In the genomic region with DNA sequence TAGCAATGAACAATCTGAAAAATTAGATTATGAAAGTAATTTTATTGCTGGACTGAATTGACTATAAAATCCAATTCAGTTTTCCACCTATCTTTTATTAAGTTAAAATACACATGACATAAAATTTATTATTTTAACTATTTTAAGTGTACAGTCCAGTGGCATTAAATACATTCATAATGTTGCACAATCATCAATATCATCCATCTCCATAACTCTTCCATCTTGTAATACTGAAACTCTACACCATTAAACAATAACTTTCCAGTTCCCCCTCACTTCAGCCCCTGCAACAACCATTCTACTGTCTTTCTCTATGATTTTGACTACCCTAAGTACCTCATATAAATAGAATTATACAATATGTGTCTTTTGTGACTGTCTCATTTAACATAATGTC, we compare ENCODE assay signal across 33 cellular contexts.
DNase-seq lines count a peak whose midpoint lies in the region; ATAC-seq, FAIRE-seq and TF ChIP-seq lines count a peak whose summit lies in the region.
"Had no signal": no experiment of that assay in that cellular context is flagged by ENCODE, and none has a peak within 500 bp of the region (broad histone marks: within the 10 kb centered on the region; RNA-seq: fewer than 3 reads in every experiment).

No MANE protein-coding gene starts in this region.

- no peaks in the 10 kb centered on the region for H3K36me3 ChIP-seq in HepG2 (replicated peaks in 1 of 2; ENCODE audit: control insufficient read depth in 1 of 2, insufficient read depth in 2 of 2, low read length in 2 of 2)
- H3K36me3 ChIP-seq in right lobe of liver = no peaks in the 10 kb centered on the region
- H3K36me3 ChIP-seq in IMR-90 (ENCODE audit: control insufficient read depth, insufficient read depth, low read length) = no peaks in the 10 kb centered on the region
- H3K36me3 ChIP-seq in K562 (ENCODE audit: control insufficient read depth, insufficient read depth, low read length) = no peaks in the 10 kb centered on the region
- H3K36me3 ChIP-seq: BE2C; BLaER1; BLaER1 treated with 17β-estradiol and CSF1 and Interleukin-3, amounts not matched to agents 10 nM and 100 nM had no signal

- H2BK15ac ChIP-seq in IMR-90 (ENCODE audit: low read depth, low read length) = no peak overlapping the region

- H3K9me1 ChIP-seq in IMR-90 (ENCODE audit: insufficient read depth, low read length) (no peaks in the 10 kb centered on the region), K562 (ENCODE audit: control insufficient read depth, insufficient read depth, low read length) (no peaks in the 10 kb centered on the region)

- H4K8ac ChIP-seq in IMR-90 (ENCODE audit: low read depth in 2 of 2, low read length in 2 of 2) = no peak overlapping the region

- no peak overlapping the region for H2AK9ac ChIP-seq in IMR-90 (replicated peaks; ENCODE audit: low read depth, low read length, poor library complexity)

- DNase-seq in HepG2 (ENCODE audit: low spot score) = no peak
- no peak for DNase-seq in right lobe of liver
- DNase-seq in IMR-90 = no peak
- no peak for DNase-seq in K562 (ENCODE audit: extremely low read depth in 1 of 4, low spot score in 3 of 4)
- DNase-seq in foreskin fibroblast = no peak
- DNase-seq in effector CD4-positive, alpha-beta T cell = no peak
- DNase-seq: 8988T; ACHN; AML-193; BE2C; C1 segment of cervical spinal cord; Caco-2; Calu3; CD4-positive, alpha-beta memory T cell; CD4-positive, alpha-beta T cell; CD4-positive, CD25-positive, alpha-beta regulatory T cell; CD8-positive, alpha-beta memory T cell; CD8-positive, alpha-beta T cell; COR-L47; DMS 273 treated with DMSO at 0.1 percent for 48 hours; DMS153; DMS53; DMS79; DMS79 treated with DMSO at 0.1 percent for 48 hours; DND-41; EL had no signal

- ATAC-seq in HepG2 (no peak), right lobe of liver (no peak), IMR-90 (ENCODE audit: low read depth) (no peak), K562 (no peak)
- ATAC-seq: A549; CD8-positive, alpha-beta T cell had no signal

- in situ Hi-C loops in HepG2 (cut with HindIII; ENCODE audit: extremely low pct_ligation_motif_present, low pct_unique_long_range_greater_than_20kb) = no loop called here
- in situ Hi-C loops in IMR-90 (cut with MboI; ENCODE audit: low sequenced_read_pairs) = no loop called here
- in situ Hi-C loops in K562 (cut with MboI) = no loop called here

- CTCF ChIA-PET in HepG2 (lab: Yijun Ruan, JAX; ENCODE audit: low intra/inter-chr PET ratio, low total read pairs) (no interaction called here), IMR-90 (lab: Yijun Ruan, JAX) (no interaction called here), K562 (lab: Yijun Ruan, JAX; ENCODE audit: low intra/inter-chr PET ratio) (no interaction called here)

- H3K4me2 ChIP-seq in HepG2 (ENCODE audit: low read depth, low read length) (no peak overlapping the region), IMR-90 (ENCODE audit: low read depth, low read length) (no peak overlapping the region), K562 (ENCODE audit: insufficient read depth, low read length) (no peak overlapping the region)
- H3K4me2 ChIP-seq: A549; BLaER1; BLaER1 treated with 17β-estradiol and CSF1 and Interleukin-3, amounts not matched to agents 10 nM and 100 nM had no signal

- no peak overlapping the region for H3K14ac ChIP-seq in IMR-90 (replicated peaks; ENCODE audit: low read depth, low read length)

- H3K4ac ChIP-seq in IMR-90 (ENCODE audit: low read depth, low read length) = no peak overlapping the region

- intact Hi-C loops in HepG2 (cut with micrococcal nuclease; ENCODE audit: unreplicated experiment) (no loop called here), right lobe of liver (cut with DNase I) (no loop called here), IMR-90 (cut with micrococcal nuclease) (no loop called here), K562 (cut with micrococcal nuclease) (no loop called here)

- dilution Hi-C loops in IMR-90 (cut with HindIII; ENCODE audit: low sequenced_read_pairs, unreplicated experiment) = no loop called here

- H3K27ac ChIP-seq in HepG2 (ENCODE audit: extremely low read length, insufficient read depth, low read length) (no peak overlapping the region), right lobe of liver (no peak overlapping the region), IMR-90 (ENCODE audit: insufficient read depth, low read length) (no peak overlapping the region), K562 (ENCODE audit: extremely low read depth, low read depth, low read length) (no peak overlapping the region)
- H3K27ac ChIP-seq: 22Rv1; A549; BLaER1; BLaER1 treated with 17β-estradiol and CSF1 and Interleukin-3, amounts not matched to agents 10 nM and 100 nM; C4-2B had no signal

- no TSS peak for BruUV-seq in HepG2 (replicated peaks; lab: Mats Ljungman, UMichigan)
- BruUV-seq in IMR-90 (replicated peaks; lab: Mats Ljungman, UMichigan) = no TSS peak
- no TSS peak for BruUV-seq in K562 (replicated peaks; lab: Mats Ljungman, UMichigan)

- H2AK5ac ChIP-seq in IMR-90 (ENCODE audit: low read depth, low read length) = no peak overlapping the region

- no peaks in the 10 kb centered on the region for H3K79me1 ChIP-seq in IMR-90 (ENCODE audit: low read depth in 1 of 2, low read length in 2 of 2)

- no peak for TF ChIP-seq RAD21 in HepG2 (CRISPR knock-in tag; IDR thresholded peaks at IDR 0.05)
- no peak for TF ChIP-seq RAD21 in IMR-90 (IDR thresholded peaks at IDR 0.05; ENCODE audit: low read length)
- no peak for TF ChIP-seq RAD21 in K562 (CRISPR knock-in tag; conservative IDR thresholded peaks at IDR 0.05 in 1 of 2, IDR thresholded peaks at IDR 0.05 in 1 of 2)

- POLR2A ChIA-PET in HepG2 (lab: Yijun Ruan, JAX) = no interaction called here
- POLR2A ChIA-PET in IMR-90 (lab: Charles Lee; ENCODE audit: unreplicated experiment) = no interaction called here
- POLR2A ChIA-PET in K562 (lab: Yijun Ruan, JAX) = no interaction called here

- no peak for TF ChIP-seq POLR2A in HepG2 (IDR thresholded peaks at IDR 0.05; ENCODE audit: insufficient read depth in 1 of 2, low read depth in 2 of 2, low read length in 2 of 2)
- TF ChIP-seq POLR2A in right lobe of liver (IDR thresholded peaks at IDR 0.05) = no peak
- TF ChIP-seq POLR2A in IMR-90 (IDR thresholded peaks at IDR 0.05; ENCODE audit: low read depth, low read length) = no peak
- no peak for TF ChIP-seq POLR2A in K562 (conservative IDR thresholded peaks at IDR 0.05)

- H3K4me1 ChIP-seq in HepG2 (ENCODE audit: insufficient read depth, low read length) (no peaks in the 10 kb centered on the region), right lobe of liver (no peaks in the 10 kb centered on the region), IMR-90 (ENCODE audit: control insufficient read depth, insufficient read depth, low read length) (no peaks in the 10 kb centered on the region), K562 (replicated peaks in 1 of 2; ENCODE audit: control insufficient read depth in 2 of 2, insufficient read depth in 2 of 2, low read length in 2 of 2) (no peaks in the 10 kb centered on the region)
- H3K4me1 ChIP-seq: A549; BE2C; BLaER1; BLaER1 treated with 17β-estradiol and CSF1 and Interleukin-3, amounts not matched to agents 10 nM and 100 nM; Caco-2 had no signal

- TF ChIP-seq CTCF in HepG2 (CRISPR knock-in tag; IDR thresholded peaks at IDR 0.05) (no peak), right lobe of liver (IDR thresholded peaks at IDR 0.05) (no peak), IMR-90 (conservative IDR thresholded peaks at IDR 0.05; ENCODE audit: low read depth, low read length) (no peak), K562 (IDR thresholded peaks at IDR 0.05 in 2 of 3, conservative IDR thresholded peaks at IDR 0.05 in 1 of 3; ENCODE audit: insufficient read depth in 2 of 3, low read depth in 1 of 3, low read length in 3 of 3) (no peak), foreskin fibroblast (IDR thresholded peaks at IDR 0.05; ENCODE audit: low read depth, low read length) (no peak)

- H3K4me3 ChIP-seq in HepG2 (replicated peaks in 1 of 3; ENCODE audit: insufficient read depth in 1 of 3, low read depth in 2 of 3, low read length in 3 of 3) = no peak overlapping the region
- no peak overlapping the region for H3K4me3 ChIP-seq in right lobe of liver
- H3K4me3 ChIP-seq in IMR-90 (ENCODE audit: insufficient read depth, low read depth, low read length) = no peak overlapping the region
- no peak overlapping the region for H3K4me3 ChIP-seq in K562
- H3K4me3 ChIP-seq in foreskin fibroblast (ENCODE audit: low read depth in 1 of 2, low read length in 2 of 2) = no peak overlapping the region
- H3K4me3 ChIP-seq: A549; BLaER1; BLaER1 treated with 17β-estradiol and CSF1 and Interleukin-3, amounts not matched to agents 10 nM and 100 nM had no signal

- no peak overlapping the region for H3K18ac ChIP-seq in IMR-90 (ENCODE audit: low read depth, low read length)

- H3K27me3 ChIP-seq in HepG2 (ENCODE audit: control insufficient read depth in 1 of 2, insufficient read depth in 2 of 2, low read length in 2 of 2) (no peaks in the 10 kb centered on the region), right lobe of liver (no peaks in the 10 kb centered on the region), IMR-90 (ENCODE audit: control insufficient read depth, insufficient read depth, low read length) (no peaks in the 10 kb centered on the region; the same call in 1 of the 2 replicates), K562 (ENCODE audit: control insufficient read depth in 2 of 2, insufficient read depth in 2 of 2, low read length in 2 of 2) (no peaks in the 10 kb centered on the region)
- H3K27me3 ChIP-seq: BE2C; BLaER1; BLaER1 treated with 17β-estradiol and CSF1 and Interleukin-3, amounts not matched to agents 10 nM and 100 nM had no signal

- no peak overlapping the region for H4K91ac ChIP-seq in IMR-90 (ENCODE audit: insufficient read depth, low read depth, low read length)

- H4K5ac ChIP-seq in IMR-90 (ENCODE audit: low read depth, low read length) = no peak overlapping the region

- H3K9me3 ChIP-seq in HepG2 (ENCODE audit: low read length) (no peaks in the 10 kb centered on the region), right lobe of liver (no peaks in the 10 kb centered on the region), IMR-90 (ENCODE audit: control insufficient read depth, insufficient read depth, low read length) (no peaks in the 10 kb centered on the region), K562 (replicated peaks; ENCODE audit: control insufficient read depth, insufficient read depth, low read depth, low read length) (no peaks in the 10 kb centered on the region)
- H3K9me3 ChIP-seq: A549; BE2C; BLaER1; BLaER1 treated with 17β-estradiol and CSF1 and Interleukin-3, amounts not matched to agents 10 nM and 100 nM; Caco-2 had no signal

- no peak overlapping the region for H3K9ac ChIP-seq in HepG2 (ENCODE audit: insufficient read depth, low read depth, low read length)
- H3K9ac ChIP-seq in IMR-90 (ENCODE audit: low read depth, low read length) = no peak overlapping the region
- H3K9ac ChIP-seq in K562 (ENCODE audit: insufficient read depth in 1 of 2, low read depth in 2 of 2, low read length in 2 of 2) = no peak overlapping the region
- H3K9ac ChIP-seq: BLaER1; BLaER1 treated with 17β-estradiol and CSF1 and Interleukin-3, amounts not matched to agents 10 nM and 100 nM had no signal

- no peak overlapping the region for H2BK5ac ChIP-seq in IMR-90 (ENCODE audit: low read depth, low read length, poor library complexity, severe bottlenecking)

- no peak overlapping the region for H2BK20ac ChIP-seq in IMR-90 (ENCODE audit: low read depth, low read length)

- FAIRE-seq in HepG2 (lab: Jason Lieb, UNC) (no peak), K562 (lab: Jason Lieb, UNC) (no peak)
- FAIRE-seq: A204.1, A549, D721Med had no signal

- no peaks in the 10 kb centered on the region for H3K79me2 ChIP-seq in HepG2 (ENCODE audit: insufficient read depth, low read length)
- H3K79me2 ChIP-seq in K562 (ENCODE audit: control insufficient read depth, insufficient read depth, low read length) = no peaks in the 10 kb centered on the region

- no peak overlapping the region for H3K23ac ChIP-seq in IMR-90 (ENCODE audit: low read depth, low read length)

- H2AFZ ChIP-seq in HepG2 (ENCODE audit: low read length) (no peak overlapping the region), IMR-90 (replicated peaks; ENCODE audit: low read length, poor library complexity) (no peak overlapping the region), K562 (ENCODE audit: low read depth, low read length) (no peak overlapping the region)

- H3K56ac ChIP-seq in IMR-90 (ENCODE audit: extremely low read depth, insufficient read depth, low read length) = no peak overlapping the region

- no peak for TF ChIP-seq EP300 in HepG2 (IDR thresholded peaks at IDR 0.05; ENCODE audit: low read depth in 2 of 2, low read length in 2 of 2)
- no peak for TF ChIP-seq EP300 in HepG2 (CRISPR knock-in tag; IDR thresholded peaks at IDR 0.05; ENCODE audit: borderline replicate concordance)
- TF ChIP-seq EP300 in K562 (IDR thresholded peaks at IDR 0.05; ENCODE audit: low read length) = no peak

- H4K20me1 ChIP-seq in HepG2 (ENCODE audit: insufficient read depth, low read length) (no peaks in the 10 kb centered on the region), IMR-90 (ENCODE audit: insufficient read depth, low read length) (no peaks in the 10 kb centered on the region), K562 (replicated peaks; ENCODE audit: control insufficient read depth, insufficient read depth, low read length) (no peaks in the 10 kb centered on the region)
- H4K20me1 ChIP-seq: BLaER1; BLaER1 treated with 17β-estradiol and CSF1 and Interleukin-3, amounts not matched to agents 10 nM and 100 nM had no signal

- no peak overlapping the region for H2BK120ac ChIP-seq in IMR-90 (ENCODE audit: low read depth, low read length)

Comparison
In these comparisons a context has a peak if more than half of its experiments do, and no peak if none do; other contexts are left out.
1. Of the 241 proteins assayed by ChIP-seq in both HepG2 and K562: peak only in HepG2: none; only in K562: none; in both: CEBPB; in neither: 239; mixed calls (peak in some experiments, not most) for 1.